Comparison of ENCODE assay signal across 8 cellular contexts in genomic region chr19:55305491-55305890, GRCh38. TPM values are rescaled to one million over a fixed set of nuclear protein-coding genes. Genes with fewer than 3 reads are reported as not detected.
DNase-seq lines count a peak whose midpoint lies in the region; ATAC-seq and TF ChIP-seq lines count a peak whose summit lies in the region.

No MANE protein-coding gene starts in this region.

- ATAC-seq in CD4-positive, CD25-positive, alpha-beta regulatory T cell (ENCODE audit: low read depth in 2 of 2) = peak; percentile 50 to 52
- ATAC-seq in natural killer cell (peak; percentile 53 to 69 (median 66)), aorta (ENCODE audit: low FRiP score) (no peak), HG03175 (IDR thresholded peaks at IDR 0.05; ENCODE audit: unreplicated experiment) (no peak)

- no peak for TF ChIP-seq CTCF in adrenal gland (IDR thresholded peaks at IDR 0.05)
- TF ChIP-seq CTCF in natural killer cell (IDR thresholded peaks at IDR 0.05) = no peak
- TF ChIP-seq CTCF in suprapubic skin (IDR thresholded peaks at IDR 0.05) = no peak

- no peak overlapping the region for H3K4me3 ChIP-seq in CD4-positive, CD25-positive, alpha-beta regulatory T cell (ENCODE audit: low read depth, low read length)
- H3K4me3 ChIP-seq in adrenal gland (peak overlapping the region in 1 of 4 donors; percentile 37), aorta (ENCODE audit: low read length in 2 of 2) (no peak overlapping the region), suprapubic skin (no peak overlapping the region)

- H3K4me3 Mint-ChIP-seq in CD4-positive, CD25-positive, alpha-beta regulatory T cell = peak overlapping the region in 2 of 4 donors; percentile 63 to 88
- no peak overlapping the region for H3K4me3 Mint-ChIP-seq in natural killer cell

- peak; percentile 35 to 59 (median 58) for DNase-seq in CD4-positive, CD25-positive, alpha-beta regulatory T cell
- DNase-seq in HT1080 (ENCODE audit: low read depth) (peak; percentile 41), T-helper 1 cell (peak in 4 of 5 donors; percentile 35 to 56 (median 40)), adrenal gland (peak; percentile 60 to 82 (median 64)), natural killer cell (peak; percentile 38), aorta (no peak), suprapubic skin (ENCODE audit: low spot score in 2 of 2) (no peak)

- TF ChIP-seq POLR2A in adrenal gland (IDR thresholded peaks at IDR 0.05) (no peak), suprapubic skin (IDR thresholded peaks at IDR 0.05) (no peak)

- H3K36me3 Mint-ChIP-seq in CD4-positive, CD25-positive, alpha-beta regulatory T cell = no peaks in the 10 kb centered on the region
- H3K36me3 Mint-ChIP-seq in natural killer cell = no peaks in the 10 kb centered on the region

- peaks cover 4% of the 10 kb centered on the region for H3K27me3 Mint-ChIP-seq in CD4-positive, CD25-positive, alpha-beta regulatory T cell
- H3K27me3 Mint-ChIP-seq in natural killer cell (ENCODE audit: low read depth in 2 of 2) = no peaks in the 10 kb centered on the region

- H3K4me1 Mint-ChIP-seq in CD4-positive, CD25-positive, alpha-beta regulatory T cell = peaks cover 0 to 11% (median 6%) of the 10 kb centered on the region in 4 donors
- peaks cover 0 to 13% of the 10 kb centered on the region in 2 donors for H3K4me1 Mint-ChIP-seq in natural killer cell

- intact Hi-C loops in adrenal gland (cut with DNase I) (no loop called here), natural killer cell (cut with micrococcal nuclease) (no loop called here), aorta (cut with DNase I) (no loop called here)

- H3K27ac Mint-ChIP-seq in CD4-positive, CD25-positive, alpha-beta regulatory T cell = no peak overlapping the region
- H3K27ac Mint-ChIP-seq in natural killer cell = peak overlapping the region in 1 of 2 donors; percentile 29

- H3K27ac ChIP-seq in CD4-positive, CD25-positive, alpha-beta regulatory T cell (ENCODE audit: insufficient read depth, low read length, poor library complexity, severe bottlenecking) = no peak overlapping the region
- H3K27ac ChIP-seq in adrenal gland = peak overlapping the region in 4 of 5 donors; percentile 18 to 65 (median 44)
- no peak overlapping the region for H3K27ac ChIP-seq in aorta (ENCODE audit: low read depth in 1 of 2, low read length in 2 of 2)
- no peak overlapping the region for H3K27ac ChIP-seq in suprapubic skin

- H3K27me3 ChIP-seq in CD4-positive, CD25-positive, alpha-beta regulatory T cell (ENCODE audit: control insufficient read depth, insufficient read depth, low read length) = no peaks in the 10 kb centered on the region
- H3K27me3 ChIP-seq in adrenal gland (no peaks in the 10 kb centered on the region), aorta (ENCODE audit: control insufficient read depth in 1 of 2, insufficient read depth in 2 of 2, low read length in 1 of 2) (no peaks in the 10 kb centered on the region), suprapubic skin (no peaks in the 10 kb centered on the region)

- H3K9me3 Mint-ChIP-seq in CD4-positive, CD25-positive, alpha-beta regulatory T cell = no peaks in the 10 kb centered on the region
- no peaks in the 10 kb centered on the region for H3K9me3 Mint-ChIP-seq in natural killer cell

- peaks cover 12% of the 10 kb centered on the region for H3K4me1 ChIP-seq in CD4-positive, CD25-positive, alpha-beta regulatory T cell (ENCODE audit: control insufficient read depth, insufficient read depth, low read length, poor library complexity, severe bottlenecking)
- H3K4me1 ChIP-seq in adrenal gland (replicated peaks in 1 of 2) (peaks cover 3 to 9% of the 10 kb centered on the region in 2 donors), aorta (ENCODE audit: control insufficient read depth in 1 of 2, insufficient read depth in 2 of 2, low read length in 2 of 2) (no peaks in the 10 kb centered on the region), suprapubic skin (peaks cover 12% of the 10 kb centered on the region)

- no peak for TF ChIP-seq EP300 in suprapubic skin (IDR thresholded peaks at IDR 0.05)

- no peaks in the 10 kb centered on the region for H3K36me3 ChIP-seq in CD4-positive, CD25-positive, alpha-beta regulatory T cell (ENCODE audit: control insufficient read depth, insufficient read depth, low read length)
- H3K36me3 ChIP-seq in adrenal gland (replicated peaks in 1 of 2) (peaks cover 0 to 12% of the 10 kb centered on the region in 2 donors), aorta (ENCODE audit: control insufficient read depth in 1 of 2, insufficient read depth in 2 of 2, low read length in 1 of 2) (peaks cover 0 to 2% of the 10 kb centered on the region in 2 donors), suprapubic skin (no peaks in the 10 kb centered on the region)

- WGBS in adrenal gland, 4 donors = 61 to 74% (median 74%) methylated on average over 6 to 9 of the region's 9 CpGs
- 83% methylated on average over 9 of the region's 9 CpGs for WGBS in aorta, 2 donors
- WGBS in suprapubic skin = 80% methylated on average over 9 of the region's 9 CpGs

- H3K9me3 ChIP-seq in CD4-positive, CD25-positive, alpha-beta regulatory T cell (ENCODE audit: control insufficient read depth in 2 of 2, low read length in 2 of 2) = no peaks in the 10 kb centered on the region
- H3K9me3 ChIP-seq in adrenal gland (replicated peaks in 1 of 3) (no peaks in the 10 kb centered on the region), aorta (ENCODE audit: control insufficient read depth, low read length) (no peaks in the 10 kb centered on the region), suprapubic skin (no peaks in the 10 kb centered on the region)

RNA-seq across cellular contexts. Expression of gene TMEM150B, which starts 19.6 kb away (rescaled TPM):
- total RNA-seq in CD4-positive, CD25-positive, alpha-beta regulatory T cell = 2.1 TPM
- polyA plus RNA-seq in CD4-positive, CD25-positive, alpha-beta regulatory T cell = not detected
- not detected in 2 replicates for total RNA-seq in HT1080 (2014; rRNA removed; shearing (Covaris generic))
- polyA plus RNA-seq in HT1080 (2015; cell fraction: cytosol; rRNA removed) = not detected in 2 replicates
- polyA plus RNA-seq in HT1080 (2015; cell fraction: nucleus; rRNA removed) = not detected in 2 replicates
- total RNA-seq in adrenal gland = 10 to 100 TPM in 2 of 8 donors, 1 to 10 TPM in 6; 4.2 to 20.8 (median 8.0) TPM
- 1 to 10 TPM in 2 of 3 donors, under 1 TPM in 1; 0.51 to 4.7 (median 2.5) TPM for polyA plus RNA-seq in adrenal gland
- 1 to 10 TPM in 1 of 3 donors, under 1 TPM in 1, not detected in 1; 0.87 to 2.1 TPM for total RNA-seq in natural killer cell
- 1 to 10 TPM; 2.9 to 9.6 TPM for total RNA-seq in aorta
- 1 to 10 TPM in 1 of 2 donors, under 1 TPM in 1; 0.72 to 5.5 TPM for polyA plus RNA-seq in aorta
- total RNA-seq in suprapubic skin = not detected

RNA-seq across cellular contexts. Expression of gene BRSK1, which starts 21.7 kb away (rescaled TPM):
- total RNA-seq in CD4-positive, CD25-positive, alpha-beta regulatory T cell = 1.5 TPM
- not detected for polyA plus RNA-seq in CD4-positive, CD25-positive, alpha-beta regulatory T cell
- 1.7 and 7.6 TPM in 2 replicates for total RNA-seq in HT1080 (2014; rRNA removed; shearing (Covaris generic))
- 5.8 and 6.0 TPM in 2 replicates for polyA plus RNA-seq in HT1080 (2015; cell fraction: cytosol; rRNA removed)
- 25.7 and 29.8 TPM in 2 replicates for polyA plus RNA-seq in HT1080 (2015; cell fraction: nucleus; rRNA removed)
- 10 to 100 TPM in 6 of 8 donors, 1 to 10 TPM in 2; 2.0 to 24.9 (median 13.0) TPM for total RNA-seq in adrenal gland
- polyA plus RNA-seq in adrenal gland = 10 to 100 TPM in 2 of 3 donors, 1 to 10 TPM in 1; 7.2 to 64.3 (median 27.6) TPM
- 1 to 10 TPM; 6.0 to 9.8 (median 6.5) TPM for total RNA-seq in natural killer cell
- 10 to 100 TPM; 14.2 to 18.5 TPM for total RNA-seq in aorta
- 10 to 100 TPM in 1 of 2 donors, 1 to 10 TPM in 1; 4.8 to 25.1 TPM for polyA plus RNA-seq in aorta
- 1 to 10 TPM in 3 of 4 donors, under 1 TPM in 1; 0.68 to 2.3 (median 1.6) TPM for total RNA-seq in suprapubic skin

RNA-seq across cellular contexts. Expression of gene HSPBP1, which starts 25.6 kb away (rescaled TPM):
- total RNA-seq in CD4-positive, CD25-positive, alpha-beta regulatory T cell = 15.8 TPM
- 10 to 100 TPM; 30.2 to 37.2 (median 35.1) TPM for polyA plus RNA-seq in CD4-positive, CD25-positive, alpha-beta regulatory T cell
- total RNA-seq in HT1080 (2014; rRNA removed; shearing (Covaris generic)) = 77.4 and 77.8 TPM in 2 replicates
- polyA plus RNA-seq in HT1080 (2015; cell fraction: cytosol; rRNA removed) = 78.2 and 87.4 TPM in 2 replicates
- polyA plus RNA-seq in HT1080 (2015; cell fraction: nucleus; rRNA removed) = 77.3 and 78.5 TPM in 2 replicates
- 10 to 100 TPM; 22.0 to 46.0 (median 33.2) TPM for total RNA-seq in adrenal gland
- polyA plus RNA-seq in adrenal gland = 10 to 100 TPM; 18.8 to 49.8 (median 49.2) TPM
- 10 to 100 TPM; 17.1 to 19.5 (median 18.5) TPM for total RNA-seq in natural killer cell
- total RNA-seq in aorta = 10 to 100 TPM; 14.1 to 16.3 TPM
- polyA plus RNA-seq in aorta = 10 to 100 TPM; 14.7 to 25.3 TPM
- total RNA-seq in suprapubic skin = 10 to 100 TPM; 17.9 to 46.7 (median 36.7) TPM

RNA-seq across cellular contexts. Expression of gene KMT5C, which starts 34.2 kb away (rescaled TPM):
- total RNA-seq in CD4-positive, CD25-positive, alpha-beta regulatory T cell = 69.6 TPM
- 1 to 10 TPM in 3 of 4 donors, under 1 TPM in 1; 0.98 to 1.6 (median 1.2) TPM for polyA plus RNA-seq in CD4-positive, CD25-positive, alpha-beta regulatory T cell
- total RNA-seq in HT1080 (2014; rRNA removed; shearing (Covaris generic)) = 2.4 and 5.8 TPM in 2 replicates
- 4.8 and 4.9 TPM in 2 replicates for polyA plus RNA-seq in HT1080 (2015; cell fraction: cytosol; rRNA removed)
- 29.4 and 32.9 TPM in 2 replicates for polyA plus RNA-seq in HT1080 (2015; cell fraction: nucleus; rRNA removed)
- total RNA-seq in adrenal gland (10 to 100 TPM in 5 of 8 donors, 1 to 10 TPM in 3; 3.9 to 38.3 (median 13.8) TPM), natural killer cell (100 to 1,000 TPM in 1 of 3 donors, 10 to 100 TPM in 2; 44.5 to 147 (median 46.8) TPM), aorta (10 to 100 TPM in 1 of 2 donors, 1 to 10 TPM in 1; 4.5 to 12.8 TPM), suprapubic skin (10 to 100 TPM; 17.3 to 61.8 (median 39.1) TPM)
- polyA plus RNA-seq in adrenal gland (10 to 100 TPM in 2 of 3 donors, 1 to 10 TPM in 1; 1.4 to 56.7 (median 30.3) TPM), aorta (10 to 100 TPM in 1 of 2 donors, 1 to 10 TPM in 1; 3.4 to 13.2 TPM)

RNA-seq across cellular contexts. Expression of gene PPP6R1, which starts 46.7 kb away (rescaled TPM):
- total RNA-seq in CD4-positive, CD25-positive, alpha-beta regulatory T cell = 168 TPM
- 10 to 100 TPM; 38.9 to 58.2 (median 44.0) TPM for polyA plus RNA-seq in CD4-positive, CD25-positive, alpha-beta regulatory T cell
- 64.6 and 82.5 TPM in 2 replicates for total RNA-seq in HT1080 (2014; rRNA removed; shearing (Covaris generic))
- polyA plus RNA-seq in HT1080 (2015; cell fraction: cytosol; rRNA removed) = 63.1 and 64.1 TPM in 2 replicates
- polyA plus RNA-seq in HT1080 (2015; cell fraction: nucleus; rRNA removed) = 64.0 and 73.1 TPM in 2 replicates
- total RNA-seq in adrenal gland (100 to 1,000 TPM in 2 of 8 donors, 10 to 100 TPM in 6; 55.1 to 116 (median 87.9) TPM), natural killer cell (100 to 1,000 TPM; 252 to 275 (median 260) TPM), aorta (10 to 100 TPM; 47.9 to 55.4 TPM), suprapubic skin (10 to 100 TPM; 49.0 to 56.2 (median 51.3) TPM)
- polyA plus RNA-seq in adrenal gland (100 to 1,000 TPM in 1 of 3 donors, 10 to 100 TPM in 2; 33.4 to 102 (median 56.1) TPM), aorta (10 to 100 TPM; 15.2 to 25.3 TPM)

Comparison
In these comparisons a context has a peak if more than half of its experiments do, and no peak if none do; other contexts are left out.
1. ATAC-seq: peak in CD4-positive, CD25-positive, alpha-beta regulatory T cell (2 of 2) and natural killer cell (3 of 3); none in aorta (single experiment) and HG03175 (single experiment).
2. DNase-seq: peak in CD4-positive, CD25-positive, alpha-beta regulatory T cell (3 of 3), HT1080 (single experiment), T-helper 1 cell (4 of 5), adrenal gland (7 of 7) and natural killer cell (single experiment); none in aorta (0 of 2) and suprapubic skin (0 of 2).
3. H3K27ac ChIP-seq: peak in adrenal gland (4 of 5); none in CD4-positive, CD25-positive, alpha-beta regulatory T cell (single experiment), aorta (0 of 2) and suprapubic skin (single experiment).